Comparison of ENCODE assay signal across 8 cellular contexts in the genomic region with DNA sequence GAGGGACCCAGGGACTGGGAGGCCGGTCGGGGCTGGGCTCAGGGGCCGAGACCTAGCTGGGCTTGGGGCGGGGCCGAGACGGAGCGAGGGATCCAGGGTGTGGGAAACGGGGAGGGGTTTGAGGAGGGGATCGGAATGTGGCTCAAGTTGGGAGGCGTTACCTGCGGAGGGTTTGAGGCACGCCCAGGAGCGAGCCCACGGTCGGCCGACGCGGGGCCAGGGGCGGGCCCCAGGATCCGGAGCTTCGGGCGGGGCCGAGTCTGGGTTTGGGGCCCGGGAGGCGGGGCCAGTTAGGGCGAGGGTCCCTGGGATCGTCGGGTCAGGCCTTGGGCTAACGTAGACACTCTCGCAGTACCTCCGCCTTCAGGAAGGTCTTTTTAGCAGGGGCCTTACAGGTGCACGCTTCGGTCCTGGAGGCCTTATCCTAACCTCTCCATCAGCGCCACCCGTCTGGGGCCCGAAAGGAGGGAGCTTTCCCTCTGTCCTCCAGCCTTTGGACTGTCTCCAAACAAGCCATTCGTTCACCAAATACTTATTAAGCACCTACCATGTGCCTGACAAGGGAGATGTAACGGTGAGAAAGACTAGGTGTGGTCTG.
DNase-seq lines count a peak whose midpoint lies in the region; ATAC-seq and TF ChIP-seq lines count a peak whose summit lies in the region.
"Not testable (repeated sequence)": the region's sequence is repeated elsewhere in the genome, so short reads cannot be mapped to it uniquely, and the experiment has no call there.

No MANE protein-coding gene starts in this region.

- DNase-seq in AG20443 (ENCODE audit: low spot score): peak; percentile 46
- peak; percentile 60 for DNase-seq in M059J (ENCODE audit: low read depth)
- peak in 1 of 3 donors; percentile 85 for DNase-seq in Peyer's patch
- not testable (repeated sequence) for DNase-seq in lung (ENCODE audit: low spot score)

- not testable (repeated sequence) for H3K36me3 Mint-ChIP-seq in activated naive CD8-positive, alpha-beta T cell

- peak overlapping the region in 2 of 3 donors; percentile 74 to 80 for H3K9ac ChIP-seq in skeletal muscle tissue (ENCODE audit: low read depth in 1 of 3, low read length in 3 of 3)

- peaks cover 0 to 14% (median 0%) of the 10 kb centered on the region in 4 donors for H3K4me1 ChIP-seq in Peyer's patch
- H3K4me1 ChIP-seq in esophagus (ENCODE audit: control insufficient read depth in 2 of 2, insufficient read depth in 2 of 2, low read length in 1 of 2); lung (ENCODE audit: control insufficient read depth in 2 of 2, insufficient read depth in 2 of 2, low read length in 2 of 2): not testable (repeated sequence)
- peaks cover 3 to 21% (median 15%) of the 10 kb centered on the region in 3 donors for H3K4me1 ChIP-seq in skeletal muscle tissue (ENCODE audit: control insufficient read depth in 3 of 3, insufficient read depth in 3 of 3, low read length in 3 of 3)

- H3K36me3 ChIP-seq in Peyer's patch; esophagus (ENCODE audit: control insufficient read depth in 2 of 2, insufficient read depth in 2 of 2, low read length in 1 of 2); lung (ENCODE audit: control insufficient read depth in 2 of 2, insufficient read depth in 2 of 2, low read length in 2 of 2); skeletal muscle tissue (ENCODE audit: control insufficient read depth in 3 of 3, insufficient read depth in 3 of 3, low read length in 3 of 3): not testable (repeated sequence)

- not testable (repeated sequence) for H3K27me3 ChIP-seq in Peyer's patch; esophagus (ENCODE audit: control insufficient read depth in 1 of 2, insufficient read depth in 2 of 2, low read length in 2 of 2); lung (ENCODE audit: control insufficient read depth, insufficient read depth); skeletal muscle tissue (ENCODE audit: control insufficient read depth in 3 of 3, insufficient read depth in 3 of 3, low read length in 3 of 3)

- WGBS in esophagus, 2 donors: 1 to 2% methylated on average over 30 to 38 of the region's 38 CpGs
- 1 to 2% methylated on average over 17 to 38 of the region's 38 CpGs for WGBS in lung, 2 donors

- H3K27me3 Mint-ChIP-seq in activated naive CD8-positive, alpha-beta T cell: not testable (repeated sequence)

- peak; percentile 4 for ATAC-seq in GM18873 (IDR thresholded peaks at IDR 0.05; ENCODE audit: low FRiP score, unreplicated experiment)
- ATAC-seq in lung (ENCODE audit: insufficient read depth, low FRiP score): not testable (repeated sequence)

- not testable (repeated sequence) for TF ChIP-seq CTCF in Peyer's patch (IDR thresholded peaks at IDR 0.05); lung (IDR thresholded peaks at IDR 0.05; ENCODE audit: control extremely low read depth, extremely low read depth)

- H3K27ac ChIP-seq in Peyer's patch (peak overlapping the region; percentile 87 to 94 (median 92)), esophagus (ENCODE audit: low read depth in 2 of 2, low read length in 1 of 2) (peak overlapping the region; percentile 84 to 89), lung (ENCODE audit: low read depth in 1 of 2, low read length in 1 of 2) (peak overlapping the region; percentile 88 to 95), skeletal muscle tissue (ENCODE audit: low read depth, low read length) (peak overlapping the region; percentile 88)

- not testable (repeated sequence) for TF ChIP-seq POLR2A in Peyer's patch (IDR thresholded peaks at IDR 0.05)

- not testable (repeated sequence) for H3K9me3 ChIP-seq in Peyer's patch; esophagus (ENCODE audit: control insufficient read depth in 2 of 2, insufficient read depth in 1 of 2, low read depth in 1 of 2, low read length in 1 of 2); lung (ENCODE audit: control insufficient read depth in 2 of 2, insufficient read depth in 1 of 2, low read length in 1 of 2); skeletal muscle tissue (ENCODE audit: control insufficient read depth in 3 of 3, low read length in 3 of 3)

- peak overlapping the region; percentile 50 for H3K27ac Mint-ChIP-seq in activated naive CD8-positive, alpha-beta T cell

- peaks cover 18% of the 10 kb centered on the region for H3K4me1 Mint-ChIP-seq in activated naive CD8-positive, alpha-beta T cell (ENCODE audit: low read depth)

- H3K4me3 ChIP-seq in Peyer's patch (peak overlapping the region; percentile 84 to 94 (median 84)), esophagus (ENCODE audit: low read depth in 1 of 2, low read length in 2 of 2) (peak overlapping the region; percentile 49 to 71), lung (peak overlapping the region; percentile 52), skeletal muscle tissue (ENCODE audit: low read length in 3 of 3) (peak overlapping the region; percentile 59 to 76 (median 74))

- H3K9me3 Mint-ChIP-seq in activated naive CD8-positive, alpha-beta T cell (ENCODE audit: low read depth): not testable (repeated sequence)

- H3K4me3 Mint-ChIP-seq in activated naive CD8-positive, alpha-beta T cell: peak overlapping the region; percentile 98
